Comparison of ENCODE assay signal across 18 cellular contexts in the genomic region with DNA sequence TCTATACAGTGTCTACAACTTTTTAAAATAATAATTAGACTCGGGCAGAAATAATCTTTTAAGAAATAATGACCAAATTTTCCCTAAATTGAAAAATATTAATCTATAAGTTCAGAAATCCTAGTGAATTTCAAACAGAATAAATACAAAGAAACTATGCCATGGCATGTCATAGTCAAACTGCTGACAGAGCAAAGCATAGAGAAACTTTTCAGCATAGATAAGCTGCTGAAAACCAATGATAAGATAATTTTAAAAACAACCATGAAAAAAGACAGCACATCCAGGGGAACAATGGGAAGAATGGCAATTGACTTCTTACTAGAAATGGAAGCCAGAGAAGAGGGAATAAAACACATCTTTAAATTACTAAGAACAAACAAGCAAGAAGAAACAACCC. TPM values are rescaled to one million over a fixed set of nuclear protein-coding genes. Genes with fewer than 3 reads are reported as not detected.
DNase-seq lines count a peak whose midpoint lies in the region; ATAC-seq, FAIRE-seq and TF ChIP-seq lines count a peak whose summit lies in the region.
"Had no signal": no experiment of that assay in that cellular context is flagged by ENCODE, and none has a peak within 500 bp of the region (broad histone marks: within the 10 kb centered on the region; RNA-seq: fewer than 3 reads in every experiment).

No MANE protein-coding gene starts in this region.

- H3K4me2 ChIP-seq in A549: no peak overlapping the region
- H3K4me2 ChIP-seq in DND-41 (ENCODE audit: insufficient read depth, low read length): peak overlapping the region; percentile 70
- H3K4me2 ChIP-seq: KMS-11 had no signal

- peaks cover 82% of the 10 kb centered on the region for H3K79me2 ChIP-seq in DND-41 (ENCODE audit: insufficient read depth, low read length)

- no peaks in the 10 kb centered on the region for H4K20me1 ChIP-seq in DND-41 (ENCODE audit: insufficient read depth, low read length)

- no peak for TF ChIP-seq POLR2A in A549 (IDR thresholded peaks at IDR 0.05; ENCODE audit: low read length)
- TF ChIP-seq POLR2A in erythroblast (IDR thresholded peaks at IDR 0.05; ENCODE audit: low read length): no peak

- TF ChIP-seq CTCF in A549 (IDR thresholded peaks at IDR 0.05): no peak
- no peak for TF ChIP-seq CTCF in DND-41 (IDR thresholded peaks at IDR 0.05; ENCODE audit: borderline replicate concordance, extremely low read depth, low read length, poor library complexity, severe bottlenecking)
- TF ChIP-seq CTCF in D721Med (IDR thresholded peaks at IDR 0.05; ENCODE audit: insufficient read depth, missing control alignments): no peak

- WGBS in A549 (ENCODE audit: missing lambda C conversion rate): 0% methylated on average over 1 of the region's 1 CpG

- H3K4me3 ChIP-seq in A549: no peak overlapping the region
- peak overlapping the region; percentile 30 to 56 for H3K4me3 ChIP-seq in DND-41 (ENCODE audit: low read depth in 1 of 2, low read length in 2 of 2)
- H3K4me3 ChIP-seq: HAP-1 had no signal

- H3K4me1 ChIP-seq in A549: no peaks in the 10 kb centered on the region
- peaks cover 46% of the 10 kb centered on the region for H3K4me1 ChIP-seq in DND-41 (ENCODE audit: insufficient read depth, low read length)
- H3K4me1 ChIP-seq: HAP-1 had no signal

- CTCF ChIA-PET in A549 (lab: Yijun Ruan, JAX): no interaction called here

- no peak for TF ChIP-seq EP300 in A549 (IDR thresholded peaks at IDR 0.05)

- no peak for ATAC-seq in A549
- ATAC-seq in DND-41 (ENCODE audit: insufficient read depth, low read depth): no peak
- ATAC-seq: CD8-positive, alpha-beta T cell had no signal

- H3K9me3 ChIP-seq in A549: no peaks in the 10 kb centered on the region
- peaks cover 3% of the 10 kb centered on the region for H3K9me3 ChIP-seq in DND-41 (ENCODE audit: insufficient read depth, low read length, severe bottlenecking)
- H3K9me3 ChIP-seq: HAP-1 had no signal

- TF ChIP-seq RAD21 in A549 (conservative IDR thresholded peaks at IDR 0.05 in 1 of 2, IDR thresholded peaks at IDR 0.05 in 1 of 2): no peak

- POLR2A ChIA-PET in A549 (lab: Yijun Ruan, JAX): no interaction called here

- FAIRE-seq in A549 (lab: Jason Lieb, UNC) (no peak), D721Med (lab: Jason Lieb, UNC) (no peak)
- FAIRE-seq: H1 had no signal

- DNase-seq in A549 (ENCODE audit: low read depth in 1 of 2, low spot score in 1 of 2): no peak
- DNase-seq in DND-41: no peak
- DNase-seq in OCI-M1 (lab: John Stamatoyannopoulos, UW): peak; percentile 72
- DNase-seq in erythroblast (lab: John Stamatoyannopoulos, UW): peak; percentile 59 to 74
- DNase-seq in HT-29 (ENCODE audit: low spot score): no peak
- DNase-seq in NCI-H748 (lab: John Stamatoyannopoulos, UW; ENCODE audit: unreplicated experiment): no peak
- no peak for DNase-seq in D721Med (ENCODE audit: insufficient read length, low spot score)
- DNase-seq in LoVo (ENCODE audit: low spot score): no peak
- DNase-seq: CD8-positive, alpha-beta T cell; COR-L47; DMS53 had no signal

- H3K27ac ChIP-seq in A549 (no peak overlapping the region), DND-41 (ENCODE audit: low read length) (peak overlapping the region; percentile 90)
- H3K27ac ChIP-seq: KMS-11 had no signal

- peak overlapping the region; percentile 66 for H3K9ac ChIP-seq in DND-41 (ENCODE audit: low read depth, low read length)
- H3K9ac ChIP-seq: KMS-11 had no signal

- no peak overlapping the region for H2AFZ ChIP-seq in DND-41 (ENCODE audit: low read depth, low read length)

- H3K27me3 ChIP-seq in DND-41 (ENCODE audit: insufficient read depth, low read length, poor library complexity): no peaks in the 10 kb centered on the region

- peaks cover 48% of the 10 kb centered on the region for H3K36me3 ChIP-seq in DND-41 (ENCODE audit: insufficient read depth, low read length)
- H3K36me3 ChIP-seq: HAP-1 had no signal

TF ChIP-seq in A549, 52 proteins besides CTCF, POLR2A, EP300 and RAD21:
- TF ChIP-seq ESRRA (IDR thresholded peaks at IDR 0.05; ENCODE audit: borderline replicate concordance, low read length) (no peak), HOXA7 (CRISPR knock-in tag; IDR thresholded peaks at IDR 0.05) (no peak), MAFK (IDR thresholded peaks at IDR 0.05; ENCODE audit: partially characterized antibody) (peak; percentile 4)

RNA-seq across cellular contexts. Expression of a gene that starts 19.8 kb away (rescaled TPM):
- polyA plus RNA-seq in A549 (2011; rRNA removed) (not detected in 2 replicates), A549 (2017; fragmentation: RNase III; extraction: RNeasy Plus Mini Kit Qiagen cat#74134 plus additional on column Dnase treatment) (0.04 to 0.08 TPM in 2 of 3 replicates, not detected in the other)
- 0.01 TPM in 1 of 2 replicates, not detected in the other for polyA plus RNA-seq in A549 (2012; cell fraction: cytosol; rRNA removed)
- polyA plus RNA-seq in A549 (2012; cell fraction: nucleus; rRNA removed): 0.05 and 0.06 TPM in 2 replicates
- not detected in 2 replicates for polyA minus RNA-seq in A549 (2011; rRNA and poly(A)+ RNA removed)
- total RNA-seq in HT-29 (2014; rRNA removed; shearing (Covaris generic)): not detected in 2 replicates
- total RNA-seq: CD8-positive, alpha-beta T cell; IMR-90 had no signal
- polyA plus RNA-seq: AG04450, IMR-90 had no signal

RNA-seq across cellular contexts. Expression of a gene that starts 53.7 kb away (rescaled TPM):
- polyA plus RNA-seq in A549 (2011; rRNA removed) (not detected in 2 replicates), A549 (2017; fragmentation: RNase III; extraction: RNeasy Plus Mini Kit Qiagen cat#74134 plus additional on column Dnase treatment) (not detected in 3 replicates)
- polyA plus RNA-seq in A549 (2012; cell fraction: cytosol; rRNA removed): not detected in 2 replicates
- polyA plus RNA-seq in A549 (2012; cell fraction: nucleus; rRNA removed): not detected in 2 replicates
- polyA minus RNA-seq in A549 (2011; rRNA and poly(A)+ RNA removed): not detected in 2 replicates
- not detected in 2 replicates for total RNA-seq in HT-29 (2014; rRNA removed; shearing (Covaris generic))
- total RNA-seq: CD8-positive, alpha-beta T cell; Daoy; H1; IMR-90 had no signal
- polyA plus RNA-seq: AG04450, BJ, H1, IMR-90 had no signal

Comparison
In these comparisons a context has a peak if more than half of its experiments do, and no peak if none do; other contexts are left out.
1. DNase-seq: peak in OCI-M1 (single experiment) and erythroblast (2 of 2); none in A549 (0 of 2), DND-41 (single experiment), HT-29 (single experiment), NCI-H748 (single experiment), D721Med (single experiment) and LoVo (single experiment).